In genomic region chr9:123053711-123054110, GRCh38 we compare ENCODE assay signal across 21 cellular contexts. TPM values are rescaled to one million over a fixed set of nuclear protein-coding genes. Genes with fewer than 3 reads are reported as not detected.
A peak's percentile ranks its signal among the peaks of the same experiment; 100 is the strongest.
DNase-seq lines count a peak whose midpoint lies in the region; ATAC-seq and TF ChIP-seq lines count a peak whose summit lies in the region.
"Had no signal": no experiment of that assay in that cellular context is flagged by ENCODE, and none has a peak within 500 bp of the region (broad histone marks: within the 10 kb centered on the region; RNA-seq: fewer than 3 reads in every experiment).

No MANE protein-coding gene starts in this region.

- no peaks in the 10 kb centered on the region for H3K9me3 Mint-ChIP-seq in activated T-helper 17 cell treated with anti-CD3 and anti-CD28 coated beads, Interleukin-2, amount 50 U/mL, for 72 hours
- no peaks in the 10 kb centered on the region for H3K9me3 Mint-ChIP-seq in activated CD4-positive, alpha-beta memory T cell treated with anti-CD3 and anti-CD28 coated beads, Interleukin-2, amount 10 ng/mL, durations not matched to agents 7 days and 5 days
- H3K9me3 Mint-ChIP-seq: HFFc6 had no signal

- ATAC-seq in activated T-helper 17 cell treated with anti-CD3 and anti-CD28 coated beads, Interleukin-2, amount 50 U/mL, for 72 hours (replicated peaks) = no peak
- ATAC-seq: A549, HepG2, Panc1 had no signal

- CTCF ChIA-PET in activated CD4-positive, alpha-beta memory T cell treated with anti-CD3 and anti-CD28 coated beads, Interleukin-2, amount 10 ng/mL, durations not matched to agents 7 days and 5 days (lab: Charles Lee) = no interaction called here

- H3K4me1 ChIP-seq in stomach = peaks cover 0 to 34% (median 22%) of the 10 kb centered on the region in 4 donors

- peaks cover 0 to 14% (median 7%) of the 10 kb centered on the region in 4 donors for H3K36me3 ChIP-seq in stomach

- H3K27ac ChIP-seq in dorsolateral prefrontal cortex (peak overlapping the region in 42 of 59 donors; percentile 0 to 82 (median 34)), stomach (peak overlapping the region in 3 of 5 donors; percentile 6 to 29 (median 29))
- H3K27ac ChIP-seq: A549, C4-2B had no signal

- no peak overlapping the region for H3K4me3 Mint-ChIP-seq in activated T-helper 17 cell treated with anti-CD3 and anti-CD28 coated beads, Interleukin-2, amount 50 U/mL, for 72 hours
- no peak overlapping the region for H3K4me3 Mint-ChIP-seq in activated CD4-positive, alpha-beta memory T cell treated with anti-CD3 and anti-CD28 coated beads, Interleukin-2, amount 10 ng/mL, durations not matched to agents 7 days and 5 days
- H3K4me3 Mint-ChIP-seq: HFFc6 had no signal

- intact Hi-C loops in dorsolateral prefrontal cortex (cut with DNase I) = no loop called here
- intact Hi-C loops in stomach (cut with DNase I; ENCODE audit: low total_unique reads) = no loop called here

- no peaks in the 10 kb centered on the region for H3K27me3 Mint-ChIP-seq in activated T-helper 17 cell treated with anti-CD3 and anti-CD28 coated beads, Interleukin-2, amount 50 U/mL, for 72 hours
- no peaks in the 10 kb centered on the region for H3K27me3 Mint-ChIP-seq in activated CD4-positive, alpha-beta memory T cell treated with anti-CD3 and anti-CD28 coated beads, Interleukin-2, amount 10 ng/mL, durations not matched to agents 7 days and 5 days

- H3K9me3 ChIP-seq in stomach = no peaks in the 10 kb centered on the region
- H3K9me3 ChIP-seq: A549 had no signal

- H3K27ac Mint-ChIP-seq in activated T-helper 17 cell treated with anti-CD3 and anti-CD28 coated beads, Interleukin-2, amount 50 U/mL, for 72 hours = peak overlapping the region; percentile 25
- H3K27ac Mint-ChIP-seq in activated CD4-positive, alpha-beta memory T cell treated with anti-CD3 and anti-CD28 coated beads, Interleukin-2, amount 10 ng/mL, durations not matched to agents 7 days and 5 days = no peak overlapping the region
- H3K27ac Mint-ChIP-seq: HFFc6 had no signal

- no peak for TF ChIP-seq POLR2A in stomach (IDR thresholded peaks at IDR 0.05)

- peaks cover 31% of the 10 kb centered on the region for H3K36me3 Mint-ChIP-seq in activated T-helper 17 cell treated with anti-CD3 and anti-CD28 coated beads, Interleukin-2, amount 50 U/mL, for 72 hours (ENCODE audit: low read depth)
- peaks cover 4% of the 10 kb centered on the region for H3K36me3 Mint-ChIP-seq in activated CD4-positive, alpha-beta memory T cell treated with anti-CD3 and anti-CD28 coated beads, Interleukin-2, amount 10 ng/mL, durations not matched to agents 7 days and 5 days (ENCODE audit: low read depth)

- H3K4me1 Mint-ChIP-seq in activated T-helper 17 cell treated with anti-CD3 and anti-CD28 coated beads, Interleukin-2, amount 50 U/mL, for 72 hours = no peaks in the 10 kb centered on the region
- H3K4me1 Mint-ChIP-seq in activated CD4-positive, alpha-beta memory T cell treated with anti-CD3 and anti-CD28 coated beads, Interleukin-2, amount 10 ng/mL, durations not matched to agents 7 days and 5 days = peaks cover 3% of the 10 kb centered on the region

- H3K4me3 ChIP-seq in dorsolateral prefrontal cortex (no peak overlapping the region), stomach (no peak overlapping the region)
- H3K4me3 ChIP-seq: A549 had no signal

- no peak for TF ChIP-seq EP300 in stomach (IDR thresholded peaks at IDR 0.05)

- POLR2A ChIA-PET in activated CD4-positive, alpha-beta memory T cell treated with anti-CD3 and anti-CD28 coated beads, Interleukin-2, amount 10 ng/mL, durations not matched to agents 7 days and 5 days (lab: Charles Lee) = interaction anchor here (0.9 kb wide), 1 partner anchor 73 kb away, joined by 3 read pairs; no protein-coding TSS in a partner anchor

- H3K27me3 ChIP-seq in dorsolateral prefrontal cortex = no peaks in the 10 kb centered on the region
- H3K27me3 ChIP-seq in stomach = no peaks in the 10 kb centered on the region

- WGBS in stomach, 5 donors = 35 to 46% (median 40%) methylated on average over 2 of the region's 2 CpGs

- TF ChIP-seq CTCF in GM10266 (IDR thresholded peaks at IDR 0.05; ENCODE audit: control insufficient read depth, insufficient read depth, low read depth, missing control alignments) (no peak), dorsolateral prefrontal cortex (IDR thresholded peaks at IDR 0.05 in 54 of 56, conservative IDR thresholded peaks at IDR 0.05 in 2 of 56; ENCODE audit: low read depth in 1 of 56, partially characterized antibody in 56 of 56) (no peak), stomach (IDR thresholded peaks at IDR 0.05) (no peak)

- peak; percentile 27 for DNase-seq in GM10266 (ENCODE audit: extremely low spot score)
- no peak for DNase-seq in dorsolateral prefrontal cortex
- DNase-seq in stomach = no peak
- DNase-seq in HT-29 (ENCODE audit: low spot score) = no peak
- no peak for DNase-seq in activated CD4-positive, alpha-beta memory T cell treated with anti-CD3 and anti-CD28 coated beads, Interleukin-2, amount 10 ng/mL, durations not matched to agents 7 days and 5 days
- no peak for DNase-seq in NCI-H1436 (lab: John Stamatoyannopoulos, UW)
- no peak for DNase-seq in SHP77 treated with DMSO at 0.1 percent for 48 hours (lab: John Stamatoyannopoulos, UW)
- DNase-seq: DMS 273 treated with DMSO at 0.1 percent for 48 hours, GDM1, HFFc6, MM.1S, NCI-H1092 treated with DMSO at 0.1 percent for 48 hours, NCI-H1694 treated with DMSO at 0.1 percent for 48 hours, NCI-H2107, NCI-H226, NCI-H524 treated with DMSO at 0.1 percent for 48 hours had no signal

RNA-seq across cellular contexts. Expression of gene GPR21, which starts 20.2 kb away (rescaled TPM):
- total RNA-seq in activated T-helper 17 cell treated with anti-CD3 and anti-CD28 coated beads, Interleukin-2, amount 50 U/mL, for 72 hours = 1 to 10 TPM in 1 of 2 donors, under 1 TPM in 1; 0.95 to 1.5 TPM
- total RNA-seq in dorsolateral prefrontal cortex (10 to 100 TPM in 69 of 120 experiments, 1 to 10 TPM in 50, not detected in 1; 1.7 to 28.5 (median 11.2) TPM), stomach (1 to 10 TPM in 1 of 5 donors, not detected in 4; 7.0 TPM)
- not detected for polyA plus RNA-seq in stomach
- 0.44 TPM in 1 of 2 replicates, not detected in the other for total RNA-seq in HT-29 (2014; rRNA removed; shearing (Covaris generic))
- under 1 TPM; 0.58 to 0.88 TPM for total RNA-seq in activated CD4-positive, alpha-beta memory T cell treated with anti-CD3 and anti-CD28 coated beads, Interleukin-2, amount 10 ng/mL, durations not matched to agents 7 days and 5 days
